In genomic region chr3:32794487-32795308, GRCh38 we compare ENCODE assay signal across 21 cellular contexts. TPM values are rescaled to one million over a fixed set of nuclear protein-coding genes. Genes with fewer than 3 reads are reported as not detected.
DNase-seq lines count a peak whose midpoint lies in the region; ATAC-seq, FAIRE-seq and TF ChIP-seq lines count a peak whose summit lies in the region.
"Had no signal": no experiment of that assay in that cellular context is flagged by ENCODE, and none has a peak within 500 bp of the region (broad histone marks: within the 10 kb centered on the region; RNA-seq: fewer than 3 reads in every experiment).

No MANE protein-coding gene starts in this region.

- no peak for TF ChIP-seq CTCF in HepG2 (CRISPR knock-in tag; IDR thresholded peaks at IDR 0.05)
- no peak for TF ChIP-seq CTCF in right lobe of liver (IDR thresholded peaks at IDR 0.05)
- no peak for TF ChIP-seq CTCF in WTC11 (IDR thresholded peaks at IDR 0.05)

- intact Hi-C loops in HepG2 (cut with micrococcal nuclease; ENCODE audit: unreplicated experiment) = no loop called here
- intact Hi-C loops in right lobe of liver (cut with DNase I) = no loop called here

- H3K27ac Mint-ChIP-seq in WTC11 = no peak overlapping the region
- H3K27ac Mint-ChIP-seq: activated T-helper 2 cell treated with anti-CD3 and anti-CD28 coated beads, Interferon-gamma antibody, Interleukin-2, Interleukin-4, amounts not matched to agents 10 μg/mL and 5 μg/mL and 100 μg/mL, durations not matched to agents 14 hours and 24 hours and 36 hours; natural killer cell had no signal

- DNase-seq in HepG2 (ENCODE audit: low spot score) = peak; percentile 97
- no peak for DNase-seq in right lobe of liver
- no peak for DNase-seq in WTC11 (ENCODE audit: low spot score)
- peak; percentile 59 for DNase-seq in kidney tubule cell (ENCODE audit: low spot score)
- DNase-seq in NCI-H2107 treated with DMSO at 0.1 percent for 48 hours (lab: John Stamatoyannopoulos, UW; ENCODE audit: unreplicated experiment) = no peak
- DNase-seq in NCI-H1105 (lab: John Stamatoyannopoulos, UW) = no peak
- no peak for DNase-seq in substantia nigra (lab: John Stamatoyannopoulos, UW)
- DNase-seq: ACHN; activated CD8-positive, alpha-beta memory T cell treated with anti-CD3 and anti-CD28 coated beads for 24 hours; esophagus squamous epithelium; KBM-7; natural killer cell; NCI-H1436 treated with DMSO at 0.1 percent for 48 hours; NCI-H510A treated with DMSO at 0.1 percent for 48 hours; SW 1271; testis; WERI-Rb-1 had no signal

- TF ChIP-seq POLR2A in HepG2 (IDR thresholded peaks at IDR 0.05; ENCODE audit: insufficient read depth in 1 of 2, low read depth in 2 of 2, low read length in 2 of 2) (0 out of 4 replicates have a peak, but pooled peaks of 1 of the 2 experiments have one; percentile 14), right lobe of liver (IDR thresholded peaks at IDR 0.05) (no peak)

- peak overlapping the region; percentile 31 for H2AFZ ChIP-seq in HepG2 (ENCODE audit: low read length)

- no peaks in the 10 kb centered on the region for H3K9me3 ChIP-seq in HepG2 (ENCODE audit: low read length)
- no peaks in the 10 kb centered on the region for H3K9me3 ChIP-seq in right lobe of liver
- H3K9me3 ChIP-seq: esophagus squamous epithelium, testis had no signal

- in situ Hi-C loops in HepG2 (cut with HindIII; ENCODE audit: extremely low pct_ligation_motif_present, low pct_unique_long_range_greater_than_20kb) = no loop called here

- no peak overlapping the region for H3K4me3 Mint-ChIP-seq in WTC11
- H3K4me3 Mint-ChIP-seq: natural killer cell had no signal

- H3K36me3 Mint-ChIP-seq in WTC11 = peaks cover 16% of the 10 kb centered on the region
- H3K36me3 Mint-ChIP-seq: natural killer cell had no signal

- WGBS in HepG2 (ENCODE audit: low lambda C conversion rate) = 2% methylated on average over 8 of the region's 8 CpGs
- WGBS in right lobe of liver (ENCODE audit: insufficient coverage, low coverage, low lambda C conversion rate, missing lambda C conversion rate) = 56% methylated on average over 5 of the region's 8 CpGs

- H3K9me3 Mint-ChIP-seq in WTC11 = peaks cover 17% of the 10 kb centered on the region
- H3K9me3 Mint-ChIP-seq: natural killer cell had no signal

- H4K20me1 ChIP-seq in HepG2 (ENCODE audit: insufficient read depth, low read length) = no peaks in the 10 kb centered on the region

- peak; percentile 78 for FAIRE-seq in HepG2 (lab: Jason Lieb, UNC)
- FAIRE-seq: GM19239 had no signal

- POLR2A ChIA-PET in HepG2 (lab: Yijun Ruan, JAX) (interaction anchor here (0.6 to 5.7 kb wide), 7 partner anchors 12 to 109 kb away, joined by 3 to 57 read pairs (median 4); no protein-coding TSS in a partner anchor), WTC11 (lab: Charles Lee) (interaction anchor here (0.6 to 1.1 kb wide), 2 partner anchors 14 to 70 kb away, joined by 3 to 11 read pairs; no protein-coding TSS in a partner anchor)

- BruUV-seq in HepG2 (replicated peaks; lab: Mats Ljungman, UMichigan) = no TSS peak

- peak overlapping the region; percentile 64 for H3K9ac ChIP-seq in HepG2 (ENCODE audit: insufficient read depth, low read depth, low read length)

- peaks cover 37% of the 10 kb centered on the region for H3K4me1 Mint-ChIP-seq in WTC11

- H3K4me3 ChIP-seq in HepG2 (replicated peaks in 1 of 3; ENCODE audit: insufficient read depth in 1 of 3, low read depth in 2 of 3, low read length in 3 of 3) (peak overlapping the region; percentile 4 to 53 (median 31); a peak in 5 of 6 replicates), right lobe of liver (no peak overlapping the region)
- H3K4me3 ChIP-seq: esophagus squamous epithelium, testis had no signal

- no peaks in the 10 kb centered on the region for H3K27me3 ChIP-seq in HepG2 (ENCODE audit: control insufficient read depth in 1 of 2, insufficient read depth in 2 of 2, low read length in 2 of 2)
- H3K27me3 ChIP-seq in right lobe of liver = no peaks in the 10 kb centered on the region
- H3K27me3 ChIP-seq: testis had no signal

- TF ChIP-seq RAD21 in HepG2 (CRISPR knock-in tag; IDR thresholded peaks at IDR 0.05) = no peak; the same call in 1 of the 2 replicates

- peaks cover 54% of the 10 kb centered on the region for H3K4me1 ChIP-seq in HepG2 (ENCODE audit: insufficient read depth, low read length)
- no peaks in the 10 kb centered on the region for H3K4me1 ChIP-seq in right lobe of liver
- H3K4me1 ChIP-seq: esophagus squamous epithelium, testis had no signal

- ATAC-seq in HepG2 (peak; percentile 97), right lobe of liver (no peak), WTC11 (peak; percentile 51), GM18511 (IDR thresholded peaks at IDR 0.05; ENCODE audit: unreplicated experiment) (no peak)
- ATAC-seq: left lobe of liver, natural killer cell had no signal

- peak overlapping the region; percentile 76 for H3K4me2 ChIP-seq in HepG2 (ENCODE audit: low read depth, low read length)

- peaks cover 8% of the 10 kb centered on the region for H3K79me2 ChIP-seq in HepG2 (ENCODE audit: insufficient read depth, low read length)

- H3K36me3 ChIP-seq in HepG2 (replicated peaks in 1 of 2; ENCODE audit: control insufficient read depth in 1 of 2, insufficient read depth in 2 of 2, low read length in 2 of 2) = no peaks in the 10 kb centered on the region
- H3K36me3 ChIP-seq in right lobe of liver = no peaks in the 10 kb centered on the region
- H3K36me3 ChIP-seq: esophagus squamous epithelium, WERI-Rb-1 had no signal

- TF ChIP-seq EP300 in HepG2 (IDR thresholded peaks at IDR 0.05; ENCODE audit: low read depth in 2 of 2, low read length in 2 of 2) (peak; percentile 87 to 97; a peak in 3 of 4 replicates), HepG2 (CRISPR knock-in tag; IDR thresholded peaks at IDR 0.05; ENCODE audit: borderline replicate concordance) (peak; percentile 94)

- CTCF ChIA-PET in HepG2 (lab: Yijun Ruan, JAX; ENCODE audit: low intra/inter-chr PET ratio, low total read pairs) = no interaction called here
- CTCF ChIA-PET in WTC11 (lab: Charles Lee) = no interaction called here

- H3K27ac ChIP-seq in HepG2 (ENCODE audit: extremely low read length, insufficient read depth, low read length) (peak overlapping the region; percentile 87), right lobe of liver (no peak overlapping the region), substantia nigra (ENCODE audit: low read depth, low read length, poor library complexity, severe bottlenecking) (no peak overlapping the region)
- H3K27ac ChIP-seq: esophagus squamous epithelium, testis, WERI-Rb-1 had no signal

- H3K27me3 Mint-ChIP-seq in WTC11 (ENCODE audit: low read depth) = peaks cover 4% of the 10 kb centered on the region; the same call in 1 of the 2 replicates

TF ChIP-seq in HepG2, 621 proteins besides CTCF, POLR2A, EP300 and RAD21 (continues in another document):
- TF ChIP-seq MAFK (conservative IDR thresholded peaks at IDR 0.05 in 1 of 2, IDR thresholded peaks at IDR 0.05 in 1 of 2; ENCODE audit: low read length in 2 of 2) (no peak), ZBTB37 (CRISPR knock-in tag; IDR thresholded peaks at IDR 0.05) (no peak)

TF ChIP-seq in WTC11, 78 proteins besides CTCF, POLR2A, EP300 and RAD21 (continues in another document):
- TF ChIP-seq ZMAT4 (CRISPR knock-in tag; IDR thresholded peaks at IDR 0.05) (no peak), ZNF425 (CRISPR knock-in tag; conservative IDR thresholded peaks at IDR 0.05) (no peak), FOXK1 (CRISPR knock-in tag; IDR thresholded peaks at IDR 0.05) (no peak), ATF1 (CRISPR knock-in tag; IDR thresholded peaks at IDR 0.05) (no peak)

RNA-seq across cellular contexts. Expression of gene TRIM71, which starts 23.1 kb away (rescaled TPM):
- total RNA-seq in HepG2 (2016; rRNA removed; fragmentation: Illumina TruSeq; extraction: Trizol) (76.9 and 111 TPM in 2 replicates), right lobe of liver (not detected), WTC11 (2021) (237 to 274 TPM (median 238 TPM) in 3 replicates)
- 5.5 and 6.3 TPM in 2 replicates for total RNA-seq in HepG2 (2016; cell fraction: cytosol; rRNA removed; fragmentation: Illumina TruSeq; extraction: Trizol; ENCODE audit: low read depth)
- total RNA-seq in HepG2 (2016; cell fraction: insoluble cytoplasmic fraction; rRNA removed; fragmentation: Illumina TruSeq; extraction: Trizol) = 75.8 and 102 TPM in 2 replicates
- 29.5 and 33.3 TPM in 2 replicates for total RNA-seq in HepG2 (2016; cell fraction: membrane; rRNA removed; fragmentation: Illumina TruSeq; extraction: Trizol)
- 91.5 and 98.1 TPM in 2 replicates for total RNA-seq in HepG2 (2016; cell fraction: nucleus; rRNA removed; fragmentation: Illumina TruSeq; extraction: Trizol)
- 21.1 and 21.7 TPM in 2 replicates for polyA plus RNA-seq in HepG2 (2011; rRNA removed)
- polyA plus RNA-seq in HepG2 (2011; cell fraction: cytosol; rRNA removed) = 16.3 and 17.3 TPM in 2 replicates
- polyA plus RNA-seq in HepG2 (2011; cell fraction: nucleus; rRNA removed) = 25.8 and 29.4 TPM in 2 replicates
- polyA plus RNA-seq in HepG2 (2012) = 24.9 and 35.6 TPM in 2 replicates
- polyA plus RNA-seq in HepG2 (2016; cell fraction: cytosol; fragmentation: Illumina TruSeq; extraction: Trizol; ENCODE audit: low read depth) = 1.8 and 1.9 TPM in 2 replicates
- polyA plus RNA-seq in HepG2 (2016; cell fraction: insoluble cytoplasmic fraction; fragmentation: Illumina TruSeq; extraction: Trizol; ENCODE audit: low read depth) = 67.3 and 72.5 TPM in 2 replicates
- polyA plus RNA-seq in HepG2 (2016; cell fraction: membrane; fragmentation: Illumina TruSeq; extraction: Trizol; ENCODE audit: low read depth) = 7.2 and 8.7 TPM in 2 replicates
- 86.2 and 92.8 TPM in 2 replicates for polyA plus RNA-seq in HepG2 (2016; cell fraction: nucleus; fragmentation: Illumina TruSeq; extraction: Trizol; ENCODE audit: insufficient read depth, low read depth)
- 0.07 and 138 TPM in 2 replicates for polyA minus RNA-seq in HepG2 (2011; rRNA and poly(A)+ RNA removed; ENCODE audit: low replicate concordance)
- polyA minus RNA-seq in HepG2 (2011; cell fraction: cytosol; rRNA and poly(A)+ RNA removed) = 80.8 and 84.9 TPM in 2 replicates
- 96.2 and 97.6 TPM in 2 replicates for polyA minus RNA-seq in HepG2 (2011; cell fraction: nucleus; rRNA and poly(A)+ RNA removed)
- total RNA-seq: esophagus squamous epithelium had no signal

Comparison
In these comparisons a context has a peak if more than half of its experiments do, and no peak if none do; other contexts are left out.
1. ATAC-seq: peak in HepG2 (single experiment) and WTC11 (single experiment); none in right lobe of liver (0 of 4) and GM18511 (single experiment).
2. DNase-seq: peak in HepG2 (single experiment) and kidney tubule cell (single experiment); none in right lobe of liver (0 of 3), WTC11 (single experiment), NCI-H2107 treated with DMSO at 0.1 percent for 48 hours (single experiment), NCI-H1105 (single experiment) and substantia nigra (0 of 49).
3. H3K4me3 ChIP-seq: peak in HepG2 (3 of 3); none in right lobe of liver (0 of 3).
4. RNA of gene TRIM71, which starts 23.1 kb away (total RNA-seq): 237 to 274 TPM in WTC11 and 5.5 to 111 TPM in HepG2; not detected in right lobe of liver; every median in the first group is over 4 times any median in the second.
5. Of the 50 proteins assayed by ChIP-seq in both HepG2 and WTC11: peak only in HepG2: ATF2, ATF3, FOXJ3, FOXK1, FOXP1, FOXP4 and 13 more; only in WTC11: none; in both: none; in neither: 29; mixed calls (peak in some experiments, not most) for 2.